19 cellular contexts compared by ENCODE assay signal in genomic region chr7:15424468-15424867, GRCh38.
"Had no signal": no experiment of that assay in that cellular context is flagged by ENCODE, and none has a peak within 500 bp of the region (broad histone marks: within the 10 kb centered on the region; RNA-seq: fewer than 3 reads in every experiment).

No MANE protein-coding gene starts in this region.

- H3K4me3 ChIP-seq: lung, upper lobe of right lung had no signal

- H3K36me3 ChIP-seq: upper lobe of right lung, WERI-Rb-1 had no signal

- H3K27me3 ChIP-seq: upper lobe of right lung had no signal

- H3K9me3 ChIP-seq: upper lobe of right lung had no signal

- ATAC-seq: activated CD4-positive, alpha-beta T cell treated with anti-CD3 and anti-CD28 coated beads for 36 hours; activated CD8-positive, alpha-beta T cell treated with anti-CD3 and anti-CD28 coated beads for 36 hours; activated naive CD8-positive, alpha-beta T cell treated with anti-CD3 and anti-CD28 coated beads, Interleukin-2, amount 50 U/mL, for 24 hours; left cardiac atrium; T-cell; upper lobe of right lung had no signal

- H3K27ac ChIP-seq: upper lobe of right lung, WERI-Rb-1 had no signal

- DNase-seq: activated CD4-positive, alpha-beta T cell treated with anti-CD3 and anti-CD28 coated beads for 36 hours; activated CD8-positive, alpha-beta memory T cell treated with anti-CD3 and anti-CD28 coated beads, Interleukin-2, amount 50 U/mL, for 4 hours; activated CD8-positive, alpha-beta T cell treated with anti-CD3 and anti-CD28 coated beads for 36 hours; activated naive CD4-positive, alpha-beta T cell treated with Interleukin-2 at 50 U/mL for 16 hours; activated naive CD8-positive, alpha-beta T cell treated with anti-CD3 and anti-CD28 coated beads, Interleukin-2, amount 50 U/mL, for 24 hours; dermis blood vessel endothelial cell; endodermal cell; erythroblast; glutamatergic neuron; left cardiac atrium; naive B cell; posterior cingulate gyrus; stimulated activated CD4-positive, alpha-beta T cell treated with anti-CD3 and anti-CD28 coated beads, Interleukin-1b, Interleukin-23, amount 100 ng/mL, for 48 hours; stimulated activated naive CD4-positive, alpha-beta T cell; T-cell; T1000; upper lobe of right lung; WERI-Rb-1 had no signal

- H3K4me1 ChIP-seq: upper lobe of right lung had no signal
